11 cellular contexts compared by ENCODE assay signal in the genomic region with DNA sequence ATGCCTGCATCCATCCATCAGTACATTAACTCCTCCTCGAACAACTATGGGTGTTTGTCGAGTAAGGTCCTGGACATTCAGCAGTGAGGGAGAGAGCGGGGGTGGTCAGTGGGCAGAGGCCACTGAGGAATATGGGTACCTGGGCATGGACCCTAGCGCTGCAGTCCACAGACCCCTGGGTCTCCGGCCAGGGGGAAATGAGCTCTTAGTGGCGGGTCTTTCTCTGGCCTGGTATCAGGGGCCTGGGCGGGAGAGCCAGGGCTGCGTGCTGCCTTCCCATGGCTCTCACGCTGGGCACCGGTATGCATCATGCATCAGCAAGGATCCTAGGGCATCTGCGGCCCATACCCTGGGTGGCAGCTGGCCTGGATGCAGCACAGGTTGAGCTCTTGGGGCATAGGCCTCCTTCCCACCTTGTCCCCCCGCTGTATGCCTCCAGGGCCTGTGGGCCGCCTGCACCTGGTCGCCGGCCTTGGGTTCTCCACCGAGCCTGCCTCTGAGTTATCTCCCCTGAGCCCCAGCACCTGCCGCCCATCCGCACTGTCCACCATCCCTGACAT. TPM values are rescaled to one million over a fixed set of nuclear protein-coding genes. Genes with fewer than 3 reads are reported as not detected.
DNase-seq lines count a peak whose midpoint lies in the region; ATAC-seq and TF ChIP-seq lines count a peak whose summit lies in the region.
"Had no signal": no experiment of that assay in that cellular context is flagged by ENCODE, and none has a peak within 500 bp of the region (broad histone marks: within the 10 kb centered on the region; RNA-seq: fewer than 3 reads in every experiment).

No MANE protein-coding gene starts in this region.

- H3K27ac ChIP-seq in OCI-LY3 (ENCODE audit: low read length) (no peak overlapping the region), esophagus muscularis mucosa (replicated peaks in 1 of 4) (no peak overlapping the region)
- H3K27ac ChIP-seq: suprapubic skin had no signal

- peaks cover 20% of the 10 kb centered on the region for H3K27me3 ChIP-seq in OCI-LY3 (ENCODE audit: low read depth, low read length)
- no peaks in the 10 kb centered on the region for H3K27me3 ChIP-seq in esophagus muscularis mucosa
- H3K27me3 ChIP-seq: suprapubic skin had no signal

- H3K4me3 Mint-ChIP-seq in activated CD4-positive, alpha-beta T cell treated with anti-CD3 and anti-CD28 coated beads, Interleukin-2, amount 10 ng/mL, durations not matched to agents 7 days and 5 days: peak overlapping the region; percentile 73
- H3K4me3 Mint-ChIP-seq in osteocyte (ENCODE audit: unreplicated experiment): peak overlapping the region; percentile 90

- CTCF ChIA-PET in activated CD4-positive, alpha-beta T cell treated with anti-CD3 and anti-CD28 coated beads, Interleukin-2, amount 10 ng/mL, durations not matched to agents 7 days and 5 days (lab: Charles Lee): interaction anchor here (0.9 kb wide), 1 partner anchor 12 kb away, joined by 3 read pairs; no protein-coding TSS in a partner anchor

- H3K4me1 ChIP-seq in OCI-LY3 (ENCODE audit: low read length) (peaks cover 28% of the 10 kb centered on the region), esophagus muscularis mucosa (peaks cover 8 to 23% (median 20%) of the 10 kb centered on the region in 4 donors)

- H3K36me3 ChIP-seq in OCI-LY3 (replicated peaks; ENCODE audit: low read depth, low read length) (no peaks in the 10 kb centered on the region), esophagus muscularis mucosa (no peaks in the 10 kb centered on the region)
- H3K36me3 ChIP-seq: suprapubic skin had no signal

- no peak overlapping the region for H3K9ac ChIP-seq in OCI-LY3 (ENCODE audit: low read length)

- 83% methylated on average over 15 of the region's 18 CpGs for WGBS in esophagus muscularis mucosa

- POLR2A ChIA-PET in activated CD4-positive, alpha-beta T cell treated with anti-CD3 and anti-CD28 coated beads, Interleukin-2, amount 10 ng/mL, durations not matched to agents 7 days and 5 days (lab: Charles Lee): no interaction called here

- no peak overlapping the region for H3K27ac Mint-ChIP-seq in activated CD4-positive, alpha-beta T cell treated with anti-CD3 and anti-CD28 coated beads, Interleukin-2, amount 10 ng/mL, durations not matched to agents 7 days and 5 days
- no peak overlapping the region for H3K27ac Mint-ChIP-seq in osteocyte (ENCODE audit: unreplicated experiment)

- H4K20me1 ChIP-seq in OCI-LY3 (ENCODE audit: insufficient read depth, low read length): no peaks in the 10 kb centered on the region

- peaks cover 13% of the 10 kb centered on the region for H3K4me1 Mint-ChIP-seq in activated CD4-positive, alpha-beta T cell treated with anti-CD3 and anti-CD28 coated beads, Interleukin-2, amount 10 ng/mL, durations not matched to agents 7 days and 5 days
- H3K4me1 Mint-ChIP-seq in osteocyte (ENCODE audit: unreplicated experiment): peaks cover 32% of the 10 kb centered on the region

- no peaks in the 10 kb centered on the region for H3K9me3 Mint-ChIP-seq in activated CD4-positive, alpha-beta T cell treated with anti-CD3 and anti-CD28 coated beads, Interleukin-2, amount 10 ng/mL, durations not matched to agents 7 days and 5 days
- no peaks in the 10 kb centered on the region for H3K9me3 Mint-ChIP-seq in osteocyte (ENCODE audit: unreplicated experiment)

- no peak for DNase-seq in activated CD4-positive, alpha-beta T cell treated with anti-CD3 and anti-CD28 coated beads, Interleukin-2, amount 10 ng/mL, durations not matched to agents 7 days and 5 days
- no peak for DNase-seq in activated CD4-positive, alpha-beta T cell treated with anti-CD3 and anti-CD28 coated beads, Interleukin-2, amount 50 U/mL, for 1 hour
- no peak for DNase-seq in esophagus muscularis mucosa (ENCODE audit: extremely low spot score)
- peak; percentile 77 for DNase-seq in osteocyte (ENCODE audit: extremely low spot score, unreplicated experiment)
- DNase-seq in NK-92 treated with Interleukin-12 subunit alpha and Interleukin-12 subunit beta, amount 100 ng/mL, for 24 hours (lab: John Stamatoyannopoulos, UW): no peak
- DNase-seq in hepatic stellate cell (ENCODE audit: low spot score): no peak
- DNase-seq: NCI-H1694, SW 1271 had no signal

- H3K4me2 ChIP-seq in OCI-LY3 (ENCODE audit: low read length): peak overlapping the region; percentile 100

- H3K27me3 Mint-ChIP-seq in activated CD4-positive, alpha-beta T cell treated with anti-CD3 and anti-CD28 coated beads, Interleukin-2, amount 10 ng/mL, durations not matched to agents 7 days and 5 days: peaks cover 28% of the 10 kb centered on the region
- H3K27me3 Mint-ChIP-seq in osteocyte (ENCODE audit: unreplicated experiment): no peaks in the 10 kb centered on the region

- intact Hi-C loops in esophagus muscularis mucosa (cut with DNase I): no loop called here

- peak overlapping the region; percentile 95 for H3K4me3 ChIP-seq in OCI-LY3 (ENCODE audit: low read length)
- peak overlapping the region in 3 of 4 donors; percentile 68 to 80 (median 74) for H3K4me3 ChIP-seq in esophagus muscularis mucosa

- no peak for TF ChIP-seq POLR2A in esophagus muscularis mucosa (IDR thresholded peaks at IDR 0.05; ENCODE audit: low read depth)

- H3K79me2 ChIP-seq in OCI-LY3 (ENCODE audit: low read length): no peaks in the 10 kb centered on the region

- no peak for TF ChIP-seq EP300 in esophagus muscularis mucosa (IDR thresholded peaks at IDR 0.05)

- H3K36me3 Mint-ChIP-seq in activated CD4-positive, alpha-beta T cell treated with anti-CD3 and anti-CD28 coated beads, Interleukin-2, amount 10 ng/mL, durations not matched to agents 7 days and 5 days (ENCODE audit: low read depth): no peaks in the 10 kb centered on the region
- no peaks in the 10 kb centered on the region for H3K36me3 Mint-ChIP-seq in osteocyte (ENCODE audit: unreplicated experiment)

- TF ChIP-seq CTCF in OCI-LY3 (IDR thresholded peaks at IDR 0.05; ENCODE audit: low read depth, low read length) (no peak), esophagus muscularis mucosa (IDR thresholded peaks at IDR 0.05) (no peak), osteocyte (IDR thresholded peaks at IDR 0.05) (no peak)

- H2AFZ ChIP-seq in OCI-LY3 (ENCODE audit: low read depth, low read length): no peak overlapping the region

- no peaks in the 10 kb centered on the region for H3K9me3 ChIP-seq in OCI-LY3 (ENCODE audit: insufficient read depth, low read length)
- H3K9me3 ChIP-seq in esophagus muscularis mucosa: no peaks in the 10 kb centered on the region
- H3K9me3 ChIP-seq: suprapubic skin had no signal

- no peak for ATAC-seq in GM21423 (IDR thresholded peaks at IDR 0.05; ENCODE audit: unreplicated experiment)

RNA-seq across cellular contexts. Expression of gene MOCOS, which starts 1.3 kb away (rescaled TPM):
- total RNA-seq in activated CD4-positive, alpha-beta T cell treated with anti-CD3 and anti-CD28 coated beads, Interleukin-2, amount 10 ng/mL, durations not matched to agents 7 days and 5 days: under 1 TPM; 0.05 to 0.17 TPM
- 1 to 10 TPM in 3 of 4 donors, under 1 TPM in 1; 0.98 to 1.7 (median 1.4) TPM for total RNA-seq in esophagus muscularis mucosa
- total RNA-seq in osteocyte: 5.2 and 5.5 TPM in 2 replicates

RNA-seq across cellular contexts. Expression of gene ELP2, which starts 56.3 kb away (rescaled TPM):
- 10 to 100 TPM; 63.3 to 72.8 TPM for total RNA-seq in activated CD4-positive, alpha-beta T cell treated with anti-CD3 and anti-CD28 coated beads, Interleukin-2, amount 10 ng/mL, durations not matched to agents 7 days and 5 days
- total RNA-seq in esophagus muscularis mucosa (10 to 100 TPM; 43.4 to 63.1 (median 48.2) TPM), osteocyte (89.9 and 93.4 TPM in 2 replicates)

RNA-seq across cellular contexts. Expression of gene SLC39A6, which starts 56.8 kb away (rescaled TPM):
- 10 to 100 TPM; 20.1 to 22.5 TPM for total RNA-seq in activated CD4-positive, alpha-beta T cell treated with anti-CD3 and anti-CD28 coated beads, Interleukin-2, amount 10 ng/mL, durations not matched to agents 7 days and 5 days
- total RNA-seq in esophagus muscularis mucosa: 10 to 100 TPM; 26.6 to 39.1 (median 33.5) TPM
- total RNA-seq in osteocyte: 75.8 and 79.2 TPM in 2 replicates
